In the genomic region with DNA sequence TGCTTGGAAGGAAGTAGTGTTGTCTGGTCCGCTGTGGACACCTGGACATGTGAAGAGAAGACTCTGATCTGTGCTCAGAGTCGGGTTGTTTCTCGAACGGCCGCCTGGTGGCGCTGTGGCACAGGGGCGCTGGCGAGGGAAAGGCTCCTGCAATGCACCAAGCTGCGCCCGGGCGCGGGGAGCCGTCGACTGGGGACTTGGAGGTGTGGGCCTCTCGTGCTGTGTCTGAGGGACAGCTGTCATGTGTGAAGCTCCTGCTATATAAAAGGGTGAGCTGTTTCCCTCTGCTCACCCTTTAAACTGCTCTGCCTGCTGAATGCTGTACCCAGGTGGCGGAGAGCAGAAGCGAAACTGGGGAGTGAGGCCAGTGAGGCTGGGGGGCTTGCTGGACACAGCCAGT, we compare ENCODE assay signal across 1 cellular context.
A peak's percentile ranks its signal among the peaks of the same experiment; 100 is the strongest.
TF ChIP-seq lines count a peak whose summit lies in the region.

No MANE protein-coding gene starts in this region.

TF ChIP-seq in WTC11, 78 proteins besides CTCF, POLR2A, EP300 and RAD21 (continued from another document):
- TF ChIP-seq, protein P1, sequence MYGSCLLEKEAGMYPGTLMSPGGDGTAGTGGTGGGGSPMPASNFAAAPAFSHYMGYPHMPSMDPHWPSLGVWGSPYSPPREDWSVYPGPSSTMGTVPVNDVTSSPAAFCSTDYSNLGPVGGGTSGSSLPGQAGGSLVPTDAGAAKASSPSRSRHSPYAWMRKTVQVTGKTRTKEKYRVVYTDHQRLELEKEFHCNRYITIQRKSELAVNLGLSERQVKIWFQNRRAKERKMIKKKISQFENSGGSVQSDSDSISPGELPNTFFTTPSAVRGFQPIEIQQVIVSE (CRISPR knock-in tag; IDR thresholded peaks at IDR 0.05; ENCODE audit: borderline replicate concordance): no peak
- TF ChIP-seq CBFB (CRISPR knock-in tag; IDR thresholded peaks at IDR 0.05; ENCODE audit: low read depth) (no peak), TP53 (CRISPR knock-in tag; IDR thresholded peaks at IDR 0.05) (no peak), MAX (CRISPR knock-in tag; IDR thresholded peaks at IDR 0.05) (peak; percentile 69; the same call in 1 of the 2 replicates), SMAD4 (CRISPR knock-in tag; IDR thresholded peaks at IDR 0.05) (no peak)
- TF ChIP-seq, protein P2, sequence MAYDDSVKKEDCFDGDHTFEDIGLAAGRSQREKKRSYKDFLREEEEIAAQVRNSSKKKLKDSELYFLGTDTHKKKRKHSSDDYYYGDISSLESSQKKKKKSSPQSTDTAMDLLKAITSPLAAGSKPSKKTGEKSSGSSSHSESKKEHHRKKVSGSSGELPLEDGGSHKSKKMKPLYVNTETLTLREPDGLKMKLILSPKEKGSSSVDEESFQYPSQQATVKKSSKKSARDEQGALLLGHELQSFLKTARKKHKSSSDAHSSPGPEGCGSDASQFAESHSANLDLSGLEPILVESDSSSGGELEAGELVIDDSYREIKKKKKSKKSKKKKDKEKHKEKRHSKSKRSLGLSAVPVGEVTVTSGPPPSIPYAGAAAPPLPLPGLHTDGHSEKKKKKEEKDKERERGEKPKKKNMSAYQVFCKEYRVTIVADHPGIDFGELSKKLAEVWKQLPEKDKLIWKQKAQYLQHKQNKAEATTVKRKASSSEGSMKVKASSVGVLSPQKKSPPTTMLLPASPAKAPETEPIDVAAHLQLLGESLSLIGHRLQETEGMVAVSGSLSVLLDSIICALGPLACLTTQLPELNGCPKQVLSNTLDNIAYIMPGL (CRISPR knock-in tag; IDR thresholded peaks at IDR 0.05): 0 out of 2 replicates have a peak, but pooled peaks have one; percentile 53
- TF ChIP-seq, protein P3, sequence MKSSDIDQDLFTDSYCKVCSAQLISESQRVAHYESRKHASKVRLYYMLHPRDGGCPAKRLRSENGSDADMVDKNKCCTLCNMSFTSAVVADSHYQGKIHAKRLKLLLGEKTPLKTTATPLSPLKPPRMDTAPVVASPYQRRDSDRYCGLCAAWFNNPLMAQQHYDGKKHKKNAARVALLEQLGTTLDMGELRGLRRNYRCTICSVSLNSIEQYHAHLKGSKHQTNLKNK (CRISPR knock-in tag; IDR thresholded peaks at IDR 0.05): no peak
